12 cellular contexts compared by ENCODE assay signal in genomic region chr2:105325389-105325963, GRCh38. TPM values are rescaled to one million over a fixed set of nuclear protein-coding genes. Genes with fewer than 3 reads are reported as not detected.
DNase-seq lines count a peak whose midpoint lies in the region; TF ChIP-seq lines count a peak whose summit lies in the region.
"Had no signal": no experiment of that assay in that cellular context is flagged by ENCODE, and none has a peak within 500 bp of the region (broad histone marks: within the 10 kb centered on the region; RNA-seq: fewer than 3 reads in every experiment).

No MANE protein-coding gene starts in this region.

- H3K36me3 ChIP-seq in endodermal cell (ENCODE audit: control insufficient read depth, insufficient read depth, low read length): no peaks in the 10 kb centered on the region

- peak; percentile 70 for DNase-seq in GDM1 (lab: John Stamatoyannopoulos, UW)
- peak; percentile 3 for DNase-seq in NCI-H69 (lab: John Stamatoyannopoulos, UW)
- no peak for DNase-seq in endodermal cell
- peak; percentile 55 for DNase-seq in non-pigmented ciliary epithelial cell (ENCODE audit: low read depth)
- no peak for DNase-seq in stimulated activated CD4-positive, alpha-beta T cell treated with anti-CD3 and anti-CD28 coated beads, Interleukin-12 subunit alpha, Interleukin-12 subunit beta, amount 100 ng/mL, for 4 hours
- DNase-seq in superior temporal gyrus (ENCODE audit: extremely low spot score): no peak
- no peak for DNase-seq in DMS 273 (lab: John Stamatoyannopoulos, UW; ENCODE audit: unreplicated experiment)
- DNase-seq in stimulated activated CD4-positive, alpha-beta T cell treated with anti-CD3 and anti-CD28 coated beads, Interleukin-1b, Interleukin-23, amount 100 ng/mL, for 48 hours: no peak
- DNase-seq: DND-41, heart left ventricle, midbrain, NCI-H1930 had no signal

- no peak overlapping the region for H3K4me3 ChIP-seq in endodermal cell (ENCODE audit: low read length)
- H3K4me3 ChIP-seq: heart left ventricle had no signal

- H3K9me3 Mint-ChIP-seq in endodermal cell: no peaks in the 10 kb centered on the region

- TF ChIP-seq CTCF in endodermal cell (conservative IDR thresholded peaks at IDR 0.05): no peak

- H3K9ac ChIP-seq in endodermal cell (ENCODE audit: extremely low read depth, low read length, poor library complexity, severe bottlenecking): no peak overlapping the region

- 69 to 89% methylated on average over 3 of the region's 3 CpGs for WGBS in endodermal cell (ENCODE audit: insufficient coverage in 1 of 2, insufficient read length in 1 of 2), 2 experiments

- H3K27me3 Mint-ChIP-seq in endodermal cell (ENCODE audit: insufficient read depth): no peaks in the 10 kb centered on the region

- no peak overlapping the region for H3K4me3 Mint-ChIP-seq in endodermal cell

- no peaks in the 10 kb centered on the region for H3K36me3 Mint-ChIP-seq in endodermal cell (ENCODE audit: low read depth)

- peaks cover 5% of the 10 kb centered on the region for H3K4me1 ChIP-seq in endodermal cell (ENCODE audit: control insufficient read depth, insufficient read depth, low read length)

- peaks cover 32% of the 10 kb centered on the region for H3K4me1 Mint-ChIP-seq in endodermal cell

- no peaks in the 10 kb centered on the region for H3K9me3 ChIP-seq in endodermal cell (ENCODE audit: control insufficient read depth, low read length)
- H3K9me3 ChIP-seq: heart left ventricle had no signal

- H3K27me3 ChIP-seq in endodermal cell (ENCODE audit: control insufficient read depth, insufficient read depth, low read length, poor library complexity, severe bottlenecking): no peaks in the 10 kb centered on the region
- H3K27me3 ChIP-seq: heart left ventricle had no signal

- no peak overlapping the region for H3K27ac ChIP-seq in endodermal cell (ENCODE audit: low read depth, low read length)
- H3K27ac ChIP-seq: heart left ventricle had no signal

- H3K27ac Mint-ChIP-seq in endodermal cell: peak overlapping the region; percentile 83

RNA-seq across cellular contexts. Expression of gene TGFBRAP1, which starts 4.1 kb away (rescaled TPM):
- total RNA-seq in endodermal cell: 10 to 100 TPM; 15.5 to 17.4 TPM
- 14.6 TPM for polyA plus RNA-seq in endodermal cell (2013, experiment 1 of 2)
- 12.4 TPM for polyA plus RNA-seq in endodermal cell (2013, experiment 2 of 2)

RNA-seq across cellular contexts. Expression of gene C2orf49, which starts 11.9 kb away (rescaled TPM):
- 10 to 100 TPM; 18.1 to 22.2 TPM for total RNA-seq in endodermal cell
- 20.8 TPM for polyA plus RNA-seq in endodermal cell (2013, experiment 1 of 2)
- polyA plus RNA-seq in endodermal cell (2013, experiment 2 of 2): 22.3 TPM

Comparison
In these comparisons a context has a peak if more than half of its experiments do, and no peak if none do; other contexts are left out.
1. DNase-seq: peak in GDM1 (single experiment), NCI-H69 (single experiment) and non-pigmented ciliary epithelial cell (single experiment); none in endodermal cell (single experiment), stimulated activated CD4-positive, alpha-beta T cell treated with anti-CD3 and anti-CD28 coated beads, Interleukin-12 subunit alpha, Interleukin-12 subunit beta, amount 100 ng/mL, for 4 hours (single experiment), superior temporal gyrus (single experiment), DMS 273 (single experiment) and stimulated activated CD4-positive, alpha-beta T cell treated with anti-CD3 and anti-CD28 coated beads, Interleukin-1b, Interleukin-23, amount 100 ng/mL, for 48 hours (single experiment).